ENCODE assay signal across 1 cellular context in genomic region chr16:29663020-29663828, GRCh38.
A peak's percentile ranks its signal among the peaks of the same experiment; 100 is the strongest.
TF ChIP-seq lines count a peak whose summit lies in the region.

SPN (plus strand) TSS chr16:29663247; CDS start chr16:29663729, 482 bp downstream.

TF ChIP-seq in K562, 482 proteins besides CTCF, POLR2A, EP300 and RAD21 (continued from another document and continues in another):
- TF ChIP-seq STAT6 (CRISPR knock-in tag; IDR thresholded peaks at IDR 0.05): no peak
- peak; percentile 75 for TF ChIP-seq ARID4B (CRISPR knock-in tag; IDR thresholded peaks at IDR 0.05)
- no peak; the same call in 1 of the 2 replicates for TF ChIP-seq GABPB1 (CRISPR knock-in tag; IDR thresholded peaks at IDR 0.05)
- no peak; the same call in 1 of the 2 replicates for TF ChIP-seq ZBTB1 (CRISPR knock-in tag; IDR thresholded peaks at IDR 0.05; ENCODE audit: borderline replicate concordance, low read depth)
- TF ChIP-seq XRCC5 (IDR thresholded peaks at IDR 0.05; ENCODE audit: low read depth, low read length): peak; percentile 58; the same call in 1 of the 2 replicates
- no peak for TF ChIP-seq FOXP1 (CRISPR knock-in tag; IDR thresholded peaks at IDR 0.05)
- TF ChIP-seq GATA2 (CRISPR knock-in tag; IDR thresholded peaks at IDR 0.05): peak; percentile 63
- peak; percentile 62; the same call in 1 of the 2 replicates for TF ChIP-seq CC2D1A (IDR thresholded peaks at IDR 0.05)
- TF ChIP-seq DPF2 (IDR thresholded peaks at IDR 0.05): peak; percentile 87
- TF ChIP-seq ZNF165 (CRISPR knock-in tag; IDR thresholded peaks at IDR 0.05; ENCODE audit: borderline replicate concordance): 0 out of 2 replicates have a peak, but pooled peaks have one; percentile 44
- TF ChIP-seq ARNT (IDR thresholded peaks at IDR 0.05): peak in 1 of 2 experiments; percentile 59; a peak in 1 of 4 replicates
- TF ChIP-seq TCF3 (CRISPR knock-in tag; IDR thresholded peaks at IDR 0.05): peak; percentile 95
- TF ChIP-seq ZBTB43 (CRISPR knock-in tag; IDR thresholded peaks at IDR 0.05): 0 out of 2 replicates have a peak, but pooled peaks have one; percentile 44
- TF ChIP-seq PHTF2 (CRISPR knock-in tag; IDR thresholded peaks at IDR 0.05): no peak
- TF ChIP-seq NELFE (IDR thresholded peaks at IDR 0.05; ENCODE audit: insufficient read depth, insufficient read length): no peak
- TF ChIP-seq ZC3H11A (IDR thresholded peaks at IDR 0.05; ENCODE audit: low read depth, low read length): no peak
- TF ChIP-seq TFAM (CRISPR knock-in tag; conservative IDR thresholded peaks at IDR 0.05): no peak
- TF ChIP-seq DACH1 (IDR thresholded peaks at IDR 0.05; ENCODE audit: partially characterized antibody): no peak
- no peak for TF ChIP-seq CBX3 (IDR thresholded peaks at IDR 0.05; ENCODE audit: borderline replicate concordance in 1 of 2, low read length in 2 of 2)
- TF ChIP-seq NFE2L1 (tag; IDR thresholded peaks at IDR 0.05; ENCODE audit: borderline replicate concordance, low read depth): no peak
- TF ChIP-seq ZNF316 (IDR thresholded peaks at IDR 0.05): no peak
- no peak for TF ChIP-seq ZNF184 (CRISPR knock-in tag; IDR thresholded peaks at IDR 0.05)
- TF ChIP-seq ZNF133 (CRISPR knock-in tag; IDR thresholded peaks at IDR 0.05): no peak
- TF ChIP-seq HDAC2 (IDR thresholded peaks at IDR 0.05): peak; percentile 84; the same call in 1 of the 2 replicates
- TF ChIP-seq NCOA1 (IDR thresholded peaks at IDR 0.05; ENCODE audit: low read depth): peak; percentile 88
- no peak for TF ChIP-seq ZNF75A (CRISPR knock-in tag; IDR thresholded peaks at IDR 0.05)
- TF ChIP-seq ZZZ3 (IDR thresholded peaks at IDR 0.05): peak; percentile 69; the same call in 1 of the 2 replicates
- no peak for TF ChIP-seq CSDE1 (IDR thresholded peaks at IDR 0.05)
- TF ChIP-seq CBFB (CRISPR knock-in tag; IDR thresholded peaks at IDR 0.05): peak; percentile 67
- no peak for TF ChIP-seq MTF1 (CRISPR knock-in tag; IDR thresholded peaks at IDR 0.05; ENCODE audit: borderline replicate concordance)
- peak; percentile 97 for TF ChIP-seq PRDM10 (IDR thresholded peaks at IDR 0.05; ENCODE audit: partially characterized antibody)
- TF ChIP-seq BCLAF1 (IDR thresholded peaks at IDR 0.05; ENCODE audit: borderline replicate concordance in 1 of 2, control insufficient read depth in 1 of 2, low read depth in 2 of 2, low read length in 1 of 2): no peak
- no peak for TF ChIP-seq ZFPM2 (CRISPR knock-in tag; IDR thresholded peaks at IDR 0.05)
- TF ChIP-seq RUNX1 (IDR thresholded peaks at IDR 0.05; ENCODE audit: low read depth): peak; percentile 60; the same call in 1 of the 2 replicates
- no peak for TF ChIP-seq ZNF3 (CRISPR knock-in tag; IDR thresholded peaks at IDR 0.05)
- TF ChIP-seq ARID3A (IDR thresholded peaks at IDR 0.05; ENCODE audit: borderline replicate concordance, low read depth, low read length): no peak
- peak; percentile 92; the same call in 1 of the 2 replicates for TF ChIP-seq ZNF449 (CRISPR knock-in tag; IDR thresholded peaks at IDR 0.05)
- no peak for TF ChIP-seq PCBP2 (IDR thresholded peaks at IDR 0.05; ENCODE audit: low read depth, low read length, poor library complexity, severe bottlenecking)
- no peak for TF ChIP-seq USF2 (CRISPR knock-in tag; IDR thresholded peaks at IDR 0.05)
- peak; percentile 78 for TF ChIP-seq MTA2 (IDR thresholded peaks at IDR 0.05; ENCODE audit: low read depth)
- TF ChIP-seq EZH2 (IDR thresholded peaks at IDR 0.05; ENCODE audit: borderline replicate concordance, low read depth, low read length): no peak
- no peak for TF ChIP-seq HOXB6 (CRISPR knock-in tag; IDR thresholded peaks at IDR 0.05; ENCODE audit: borderline replicate concordance)
- no peak for TF ChIP-seq NRF1 (conservative IDR thresholded peaks at IDR 0.05 in 1 of 2, IDR thresholded peaks at IDR 0.05 in 1 of 2)
- TF ChIP-seq RB1 (IDR thresholded peaks at IDR 0.05; ENCODE audit: low read depth): no peak
